In genomic region chr7:44431091-44431608, GRCh38 we compare ENCODE assay signal across 8 cellular contexts. TPM values are rescaled to one million over a fixed set of nuclear protein-coding genes. Genes with fewer than 3 reads are reported as not detected.
DNase-seq lines count a peak whose midpoint lies in the region; ATAC-seq, FAIRE-seq and TF ChIP-seq lines count a peak whose summit lies in the region.

No MANE protein-coding gene starts in this region.

- H3K9me3 ChIP-seq in CD8-positive, alpha-beta T cell (ENCODE audit: low read length): no peaks in the 10 kb centered on the region

- H3K9me3 Mint-ChIP-seq in CD8-positive, alpha-beta T cell: no peaks in the 10 kb centered on the region

- H3K4me1 ChIP-seq in CD8-positive, alpha-beta T cell (ENCODE audit: insufficient read depth, low read length): no peaks in the 10 kb centered on the region

- peak; percentile 60 for FAIRE-seq in GM19239 (lab: Jason Lieb, UNC)

- TF ChIP-seq CTCF in CD8-positive, alpha-beta T cell (IDR thresholded peaks at IDR 0.05): peak; percentile 50

- DNase-seq in CD8-positive, alpha-beta T cell: peak in 4 of 7 experiments; percentile 7 to 49 (median 26)
- DNase-seq in GM19239 (ENCODE audit: insufficient read length, low spot score) (peak; percentile 64), HuH-7 (ENCODE audit: low spot score) (peak; percentile 49), amniotic epithelial cell (ENCODE audit: low read depth) (peak; percentile 53), middle frontal gyrus (ENCODE audit: extremely low spot score, low spot score) (peak; percentile 12), GF-D8 (lab: John Stamatoyannopoulos, UW) (no peak), KG1 (lab: John Stamatoyannopoulos, UW) (no peak), retina (no peak)

- H3K27ac ChIP-seq in CD8-positive, alpha-beta T cell (ENCODE audit: low read depth, low read length): no peak overlapping the region

- no peaks in the 10 kb centered on the region for H3K27me3 ChIP-seq in CD8-positive, alpha-beta T cell (ENCODE audit: insufficient read depth, low read length)

- peak; percentile 56 for ATAC-seq in CD8-positive, alpha-beta T cell

- peaks cover 51% of the 10 kb centered on the region for H3K36me3 Mint-ChIP-seq in CD8-positive, alpha-beta T cell

- H3K27me3 Mint-ChIP-seq in CD8-positive, alpha-beta T cell (ENCODE audit: low read depth): no peaks in the 10 kb centered on the region

- intact Hi-C loops in CD8-positive, alpha-beta T cell (cut with DNase I, micrococcal nuclease): loop anchor here (1.0 kb wide), 1 partner anchor 46 kb away; no protein-coding TSS in a partner anchor

- H3K4me1 Mint-ChIP-seq in CD8-positive, alpha-beta T cell (ENCODE audit: low read depth): peaks cover 53% of the 10 kb centered on the region

- CTCF ChIA-PET in CD8-positive, alpha-beta T cell (lab: Charles Lee): interaction anchor here (0.6 to 2.3 kb wide), 7 partner anchors 11 to 709 kb away, joined by 3 to 9 read pairs (median 4); no protein-coding TSS in a partner anchor

- POLR2A ChIA-PET in CD8-positive, alpha-beta T cell (lab: Charles Lee): interaction anchor here (0.6 to 0.7 kb wide), 2 partner anchors 9 to 59 kb away, joined by 3 read pairs; no protein-coding TSS in a partner anchor

- H3K4me3 ChIP-seq in CD8-positive, alpha-beta T cell (ENCODE audit: low read depth, low read length): no peak overlapping the region

- no peak overlapping the region for H3K4me3 Mint-ChIP-seq in CD8-positive, alpha-beta T cell

- peak overlapping the region; percentile 89 for H3K27ac Mint-ChIP-seq in CD8-positive, alpha-beta T cell

- H3K36me3 ChIP-seq in CD8-positive, alpha-beta T cell (ENCODE audit: insufficient read depth, low read length): peaks cover 7% of the 10 kb centered on the region

RNA-seq across cellular contexts. Expression of gene NUDCD3, which starts 59.3 kb away (rescaled TPM):
- 10 to 100 TPM; 40.6 to 45.9 TPM for total RNA-seq in CD8-positive, alpha-beta T cell

Comparison
In these comparisons a context has a peak if more than half of its experiments do, and no peak if none do; other contexts are left out.
1. DNase-seq: peak in CD8-positive, alpha-beta T cell (4 of 7), GM19239 (single experiment), HuH-7 (single experiment), amniotic epithelial cell (single experiment) and middle frontal gyrus (single experiment); none in GF-D8 (single experiment), KG1 (single experiment) and retina (single experiment).